Comparison of ENCODE assay signal across 8 cellular contexts in the genomic region with DNA sequence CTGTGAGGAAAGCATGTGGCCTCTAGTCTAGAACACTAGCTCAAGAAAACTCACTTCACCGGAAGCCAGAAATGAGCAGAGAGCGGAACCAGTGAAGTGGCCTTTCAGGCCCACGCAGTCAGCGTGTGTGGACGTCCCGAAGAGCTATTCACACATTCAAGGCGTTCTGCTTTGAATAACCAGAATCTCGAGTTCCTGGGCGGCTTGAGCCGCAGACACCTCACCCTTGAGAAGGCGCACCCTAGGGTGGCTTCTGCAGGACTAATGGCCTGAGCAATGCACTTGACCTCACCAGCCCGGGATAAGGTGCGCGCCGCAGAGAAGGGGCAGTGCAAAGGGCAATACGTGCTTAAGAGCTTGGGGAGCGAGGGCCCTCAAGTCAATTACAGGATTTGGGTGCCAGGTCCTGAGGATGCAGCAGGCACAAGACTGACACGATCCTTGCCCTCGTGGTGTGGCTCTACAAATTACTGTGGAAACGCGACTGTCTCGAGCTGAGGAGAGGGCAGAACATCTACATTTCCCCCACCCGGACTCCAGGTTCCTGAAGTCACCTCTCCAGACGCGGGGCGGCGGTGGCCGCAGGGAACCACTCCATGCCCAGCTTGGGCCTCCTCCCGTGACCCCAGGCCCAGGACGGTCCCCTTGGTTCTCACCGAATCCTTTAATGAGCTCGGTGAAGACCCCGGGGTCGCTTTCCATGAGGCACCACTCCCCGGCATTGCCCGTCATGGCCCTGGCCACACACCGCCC.
A peak's percentile ranks its signal among the peaks of the same experiment; 100 is the strongest.
DNase-seq lines count a peak whose midpoint lies in the region; ATAC-seq and TF ChIP-seq lines count a peak whose summit lies in the region.

No MANE protein-coding gene starts in this region.

- 0 out of 2 replicates have a peak, but pooled peaks cover 3% of the 10 kb centered on the region for H4K20me1 ChIP-seq in KMS-11 (ENCODE audit: insufficient read depth)

- DNase-seq in T-helper 1 cell (peak; percentile 7 to 77 (median 15)), NCI-H1048 (lab: John Stamatoyannopoulos, UW) (no peak)
- DNase-seq in stimulated activated CD4-positive, alpha-beta T cell treated with anti-CD3 and anti-CD28 coated beads, Interleukin-15, amount 100 ng/mL, for 1 hour (ENCODE audit: low read depth in 1 of 2, low spot score in 1 of 2) = peak; percentile 12 to 22

- peaks cover 92% of the 10 kb centered on the region for H3K79me2 ChIP-seq in KMS-11 (ENCODE audit: insufficient read depth, low read depth)

- H3K4me2 ChIP-seq in KMS-11 = peak overlapping the region; percentile 72

- H3K9ac ChIP-seq in KMS-11 (peak overlapping the region; percentile 92), iPS-20b (ENCODE audit: low read depth, low read length) (peak overlapping the region; percentile 97)

- H3K4me3 ChIP-seq in GM08714 (ENCODE audit: low read length) (peak overlapping the region; percentile 81), KMS-11 (IDR thresholded peaks at IDR 0.05; ENCODE audit: insufficient read depth, low read depth, low read length) (peak overlapping the region; percentile 97), iPS-20b (ENCODE audit: low read length) (peak overlapping the region; percentile 96)

- H3K4me1 ChIP-seq in KMS-11 (ENCODE audit: low read depth, poor library complexity, severe bottlenecking) = peaks cover 54% of the 10 kb centered on the region
- peaks cover 5% of the 10 kb centered on the region; the same call in 1 of the 2 replicates for H3K4me1 ChIP-seq in iPS-20b (ENCODE audit: insufficient read depth, low read length)

- H2AFZ ChIP-seq in KMS-11 (ENCODE audit: low read depth) = peak overlapping the region; percentile 84

- no peaks in the 10 kb centered on the region for H3K9me3 ChIP-seq in iPS-20b (ENCODE audit: insufficient read depth, low read depth, low read length)

- H3K27ac ChIP-seq in KMS-11 = peak overlapping the region; percentile 84
- H3K27ac ChIP-seq in angular gyrus (ENCODE audit: low read depth, low read length) = peak overlapping the region; percentile 24
- H3K27ac ChIP-seq in iPS-20b (ENCODE audit: low read length) = peak overlapping the region; percentile 97

- H3K27me3 ChIP-seq in KMS-11 (ENCODE audit: insufficient read depth, low read depth) (no peaks in the 10 kb centered on the region), iPS-20b (ENCODE audit: insufficient read depth, low read length) (no peaks in the 10 kb centered on the region)

- no peak for TF ChIP-seq CTCF in KMS-11 (conservative IDR thresholded peaks at IDR 0.05; ENCODE audit: low read depth, low read length)

- no peaks in the 10 kb centered on the region for H3K36me3 ChIP-seq in KMS-11 (ENCODE audit: insufficient read depth)
- no peaks in the 10 kb centered on the region for H3K36me3 ChIP-seq in iPS-20b (ENCODE audit: insufficient read depth, low read depth, low read length)

- peak; percentile 48 for ATAC-seq in GM21723 (IDR thresholded peaks at IDR 0.05; ENCODE audit: unreplicated experiment)

Comparison
In these comparisons a context has a peak if more than half of its experiments do, and no peak if none do; other contexts are left out.
1. H3K27ac ChIP-seq: peak in every context shown above with its lines; median percentile 97 in iPS-20b; 84 in KMS-11; 24 in angular gyrus.